9 cellular contexts compared by ENCODE assay signal in the genomic region with DNA sequence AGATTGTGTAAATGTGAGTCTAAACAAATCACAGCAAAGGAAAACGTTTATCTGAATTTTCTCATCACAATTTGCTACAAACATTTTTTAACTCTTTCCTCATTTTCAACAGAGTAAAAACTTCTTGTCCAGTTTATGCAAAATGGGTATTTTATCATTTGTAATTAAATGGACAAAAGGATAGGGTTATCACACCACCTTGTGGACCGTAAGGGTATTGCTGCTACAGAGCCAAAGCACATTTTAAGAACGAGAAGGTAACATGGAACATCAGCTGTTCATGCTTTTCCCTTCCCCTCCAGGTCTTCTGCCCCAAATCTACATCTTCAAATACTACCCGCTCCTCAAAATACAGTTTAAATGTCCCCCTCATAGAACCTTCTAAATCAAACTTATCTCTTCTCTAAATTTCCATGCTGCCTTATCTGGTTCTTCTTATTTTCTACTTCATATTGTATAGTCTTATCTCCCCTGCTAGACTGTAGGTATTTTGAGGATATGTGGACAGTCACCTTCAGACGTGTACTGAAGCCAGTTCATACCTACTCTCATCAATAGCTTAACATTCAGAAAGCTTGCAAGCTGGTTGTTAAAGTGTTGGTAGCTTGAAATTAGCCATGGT. TPM values are rescaled to one million over a fixed set of nuclear protein-coding genes. Genes with fewer than 3 reads are reported as not detected.
DNase-seq lines count a peak whose midpoint lies in the region; ATAC-seq, FAIRE-seq and TF ChIP-seq lines count a peak whose summit lies in the region.
"Had no signal": no experiment of that assay in that cellular context is flagged by ENCODE, and none has a peak within 500 bp of the region (broad histone marks: within the 10 kb centered on the region; RNA-seq: fewer than 3 reads in every experiment).

No MANE protein-coding gene starts in this region.

- FAIRE-seq in HTR-8/SVneo (lab: Jason Lieb, UNC), result no peak

- H3K9me3 ChIP-seq in T-helper 17 cell (ENCODE audit: control insufficient read depth, low read length, poor library complexity, severe bottlenecking), result no peaks in the 10 kb centered on the region

- ATAC-seq in GM21381 (IDR thresholded peaks at IDR 0.05; ENCODE audit: unreplicated experiment) (peak; percentile 78), T-helper 17 cell (peak; percentile 71)

- no peaks in the 10 kb centered on the region for H3K9me3 Mint-ChIP-seq in nephron
- H3K9me3 Mint-ChIP-seq: dendritic cell treated with granulocyte-macrophage colony-stimulating factor and Interleukin-4, amounts not matched to agents 40 ng/mL and 50 ng/mL, for 4 days had no signal

- H3K36me3 Mint-ChIP-seq in T-helper 17 cell (ENCODE audit: low read depth) (peaks cover 2% of the 10 kb centered on the region), nephron (ENCODE audit: low read depth) (no peaks in the 10 kb centered on the region)

- peak; percentile 23 for DNase-seq in activated CD8-positive, alpha-beta memory T cell treated with anti-CD3 and anti-CD28 coated beads, Interleukin-2, amount 50 U/mL, for 4 hours
- no peak for DNase-seq in activated CD8-positive, alpha-beta memory T cell treated with anti-CD3 and anti-CD28 coated beads, Interleukin-2, amount 50 U/mL, for 48 hours
- DNase-seq in HTR-8/SVneo (ENCODE audit: insufficient read length, low spot score), result peak; percentile 10
- DNase-seq in T-helper 17 cell, result peak in 1 of 3 donors; percentile 13
- no peak for DNase-seq in epithelial cell of proximal tubule (ENCODE audit: low read depth)
- no peak for DNase-seq in NCI-H526 treated with DMSO at 0.1 percent for 48 hours (lab: John Stamatoyannopoulos, UW)

- H3K4me1 Mint-ChIP-seq in T-helper 17 cell (peaks cover 5% of the 10 kb centered on the region), nephron (no peaks in the 10 kb centered on the region)

- H3K27ac Mint-ChIP-seq in T-helper 17 cell (no peak overlapping the region), nephron (no peak overlapping the region)
- H3K27ac Mint-ChIP-seq: dendritic cell treated with granulocyte-macrophage colony-stimulating factor and Interleukin-4, amounts not matched to agents 40 ng/mL and 50 ng/mL, for 4 days had no signal

- H3K27me3 Mint-ChIP-seq in T-helper 17 cell, result peaks cover 21% of the 10 kb centered on the region
- no peaks in the 10 kb centered on the region for H3K27me3 Mint-ChIP-seq in nephron (ENCODE audit: low read depth)
- H3K27me3 Mint-ChIP-seq: dendritic cell treated with granulocyte-macrophage colony-stimulating factor and Interleukin-4, amounts not matched to agents 40 ng/mL and 50 ng/mL, for 4 days had no signal

- no peak overlapping the region for H3K4me3 ChIP-seq in epithelial cell of proximal tubule (ENCODE audit: low read depth, low read length)

- TF ChIP-seq CTCF in epithelial cell of proximal tubule (conservative IDR thresholded peaks at IDR 0.05; ENCODE audit: low read depth, low read length) (peak; percentile 84), nephron (IDR thresholded peaks at IDR 0.05; ENCODE audit: unreplicated experiment in 3 of 3) (peak; percentile 90 to 93 (median 91))

- H3K4me3 Mint-ChIP-seq in T-helper 17 cell (no peak overlapping the region), nephron (no peak overlapping the region)
- H3K4me3 Mint-ChIP-seq: dendritic cell treated with granulocyte-macrophage colony-stimulating factor and Interleukin-4, amounts not matched to agents 40 ng/mL and 50 ng/mL, for 4 days had no signal

RNA-seq across cellular contexts. Expression of a gene that starts 12.8 kb away (rescaled TPM):
- total RNA-seq in T-helper 17 cell, result 1 to 10 TPM; 7.4 to 9.6 TPM
- total RNA-seq in epithelial cell of proximal tubule, result 18.4 and 19.5 TPM in 2 replicates

Comparison
In these comparisons a context has a peak if more than half of its experiments do, and no peak if none do; other contexts are left out.
1. DNase-seq: peak in activated CD8-positive, alpha-beta memory T cell treated with anti-CD3 and anti-CD28 coated beads, Interleukin-2, amount 50 U/mL, for 4 hours (single experiment) and HTR-8/SVneo (single experiment); none in activated CD8-positive, alpha-beta memory T cell treated with anti-CD3 and anti-CD28 coated beads, Interleukin-2, amount 50 U/mL, for 48 hours (single experiment), epithelial cell of proximal tubule (single experiment) and NCI-H526 treated with DMSO at 0.1 percent for 48 hours (single experiment).